ENCODE assay signal across 15 cellular contexts in the genomic region with DNA sequence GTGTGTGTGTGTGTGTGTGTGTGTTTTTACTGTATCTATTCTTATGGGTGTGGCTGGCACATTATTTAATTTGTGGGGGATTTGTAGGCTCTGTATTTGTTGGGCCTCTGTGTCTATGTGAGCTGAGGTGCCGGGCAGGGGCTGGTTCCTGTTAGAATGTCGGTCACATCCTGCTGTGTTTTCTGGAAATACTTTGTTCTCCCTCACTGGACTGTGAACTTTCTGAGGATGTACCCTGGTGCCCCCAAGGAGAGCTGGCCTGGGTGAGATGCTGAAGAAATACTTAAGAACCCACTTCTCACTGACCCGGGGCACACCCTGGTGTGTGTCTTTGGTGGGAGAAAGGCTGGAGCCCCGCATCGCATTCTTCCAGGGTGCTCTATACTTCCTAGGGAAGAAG. TPM values are rescaled to one million over a fixed set of nuclear protein-coding genes. Genes with fewer than 3 reads are reported as not detected.
DNase-seq lines count a peak whose midpoint lies in the region; ATAC-seq and TF ChIP-seq lines count a peak whose summit lies in the region.
"Had no signal": no experiment of that assay in that cellular context is flagged by ENCODE, and none has a peak within 500 bp of the region (broad histone marks: within the 10 kb centered on the region; RNA-seq: fewer than 3 reads in every experiment).

No MANE protein-coding gene starts in this region.

- WGBS in right cardiac atrium: 73% methylated on average over 5 of the region's 5 CpGs
- 75 to 89% methylated on average over 5 of the region's 5 CpGs for WGBS in esophagus, 2 donors

- TF ChIP-seq CTCF in neural crest cell (conservative IDR thresholded peaks at IDR 0.05): no peak

- no peaks in the 10 kb centered on the region for H3K9me3 ChIP-seq in right cardiac atrium (ENCODE audit: control insufficient read depth, low read length)
- H3K9me3 ChIP-seq in esophagus (ENCODE audit: control insufficient read depth in 2 of 2, insufficient read depth in 1 of 2, low read depth in 1 of 2, low read length in 1 of 2): no peaks in the 10 kb centered on the region

- H3K27me3 ChIP-seq in right cardiac atrium (ENCODE audit: control insufficient read depth, insufficient read depth) (no peaks in the 10 kb centered on the region), esophagus (ENCODE audit: control insufficient read depth in 1 of 2, insufficient read depth in 2 of 2, low read length in 2 of 2) (no peaks in the 10 kb centered on the region)

- H3K4me1 Mint-ChIP-seq in neural crest cell: peaks cover 51% of the 10 kb centered on the region

- H3K36me3 Mint-ChIP-seq in neural crest cell (ENCODE audit: low read depth): no peaks in the 10 kb centered on the region

- intact Hi-C loops in right cardiac atrium (cut with DNase I): no loop called here
- intact Hi-C loops in Right ventricle myocardium superior (cut with DNase I): loop anchor here (5.0 kb wide), 1 partner anchor 36 kb away; no protein-coding TSS in a partner anchor

- no peak overlapping the region for H3K4me3 ChIP-seq in right cardiac atrium (ENCODE audit: low read length)
- H3K4me3 ChIP-seq in esophagus (ENCODE audit: low read depth in 1 of 2, low read length in 2 of 2): no peak overlapping the region

- H3K9me3 Mint-ChIP-seq in neural crest cell: no peaks in the 10 kb centered on the region

- peaks cover 31% of the 10 kb centered on the region for H3K4me1 ChIP-seq in right cardiac atrium (ENCODE audit: control insufficient read depth, insufficient read depth, low read length)
- H3K4me1 ChIP-seq in esophagus (ENCODE audit: control insufficient read depth in 2 of 2, insufficient read depth in 2 of 2, low read length in 1 of 2): peaks cover 0 to 10% of the 10 kb centered on the region in 2 donors

- H3K27ac ChIP-seq in right cardiac atrium (ENCODE audit: low read length) (peak overlapping the region; percentile 13), esophagus (ENCODE audit: low read depth in 2 of 2, low read length in 1 of 2) (peak overlapping the region; percentile 7 to 59)

- H3K27me3 Mint-ChIP-seq in neural crest cell (ENCODE audit: low read depth): no peaks in the 10 kb centered on the region

- no peak for DNase-seq in right cardiac atrium
- no peak for DNase-seq in Right ventricle myocardium superior
- DNase-seq in neural crest cell (ENCODE audit: low read depth, low spot score): no peak
- no peak for DNase-seq in SHP77 treated with DMSO at 0.1 percent for 48 hours (lab: John Stamatoyannopoulos, UW)
- no peak for DNase-seq in T-helper 9 cell
- DNase-seq: DMS53, HCEC 1CT, Karpas-422, NCI-H2029, NCI-H2171 treated with DMSO at 0.1 percent for 48 hours had no signal

- H3K4me3 Mint-ChIP-seq in neural crest cell: no peak overlapping the region

- peaks cover 0 to 7% of the 10 kb centered on the region in 2 donors for H3K36me3 ChIP-seq in esophagus (ENCODE audit: control insufficient read depth in 2 of 2, insufficient read depth in 2 of 2, low read length in 1 of 2)

- no peak for ATAC-seq in right cardiac atrium
- ATAC-seq in Right ventricle myocardium superior (ENCODE audit: poor library complexity): no peak
- ATAC-seq in HG02981 (IDR thresholded peaks at IDR 0.05; ENCODE audit: unreplicated experiment): no peak

- peak overlapping the region; percentile 3 for H3K27ac Mint-ChIP-seq in neural crest cell (ENCODE audit: unreplicated experiment)

RNA-seq across cellular contexts. Expression of gene KIAA1671, which starts 28.6 kb away (rescaled TPM):
- total RNA-seq in right cardiac atrium (10 to 100 TPM; 17.3 to 24.0 (median 20.3) TPM), Right ventricle myocardium superior (12.6 TPM), neural crest cell (14.2 and 14.5 TPM in 2 replicates)
- polyA plus RNA-seq in right cardiac atrium (7.5 TPM), esophagus (10 to 100 TPM; 14.2 to 17.7 TPM)

RNA-seq across cellular contexts. Expression of gene LHFPL7, which starts 34.6 kb away (rescaled TPM):
- total RNA-seq in right cardiac atrium: not detected
- polyA plus RNA-seq in right cardiac atrium: not detected
- not detected for total RNA-seq in Right ventricle myocardium superior
- not detected for polyA plus RNA-seq in esophagus
- total RNA-seq in neural crest cell: not detected in 2 replicates
- total RNA-seq: A673, NCI-H460, RPMI7951 had no signal
